ENCODE assay signal across 32 cellular contexts in genomic region chr13:20799726-20800416, GRCh38. TPM values are rescaled to one million over a fixed set of nuclear protein-coding genes. Genes with fewer than 3 reads are reported as not detected.
DNase-seq lines count a peak whose midpoint lies in the region; FAIRE-seq and TF ChIP-seq lines count a peak whose summit lies in the region.
"Had no signal": no experiment of that assay in that cellular context is flagged by ENCODE, and none has a peak within 500 bp of the region (broad histone marks: within the 10 kb centered on the region; RNA-seq: fewer than 3 reads in every experiment).

No MANE protein-coding gene starts in this region.

- no peaks in the 10 kb centered on the region for H3K9me3 ChIP-seq in breast epithelium
- H3K9me3 ChIP-seq: A549, adrenal gland, BLaER1, Peyer's patch, spleen, transverse colon had no signal

- CTCF ChIA-PET in MCF 10A (lab: Yijun Ruan, JAX) (interaction anchor here (1.0 kb wide), 1 partner anchor 228 kb away, joined by 3 read pairs; no protein-coding TSS in a partner anchor), RWPE1 (lab: Yijun Ruan, JAX) (no interaction called here)

- no peaks in the 10 kb centered on the region for H3K36me3 ChIP-seq in breast epithelium

- H3K4me1 Mint-ChIP-seq in MCF 10A (ENCODE audit: insufficient read depth, unreplicated experiment) (peaks cover 22% of the 10 kb centered on the region), nephron progenitor cell (no peaks in the 10 kb centered on the region)
- H3K4me1 Mint-ChIP-seq: GM23338 had no signal

- no peak overlapping the region for H3K4me3 Mint-ChIP-seq in MCF 10A (ENCODE audit: unreplicated experiment)
- no peak overlapping the region for H3K4me3 Mint-ChIP-seq in nephron progenitor cell
- H3K4me3 Mint-ChIP-seq: GM23338 had no signal

- H3K27ac ChIP-seq in breast epithelium (no peak overlapping the region), RWPE1 (no peak overlapping the region)
- H3K27ac ChIP-seq: A549, adrenal gland, BLaER1, HL-60, Peyer's patch, SK-N-MC, spleen, transverse colon, WERI-Rb-1 had no signal

- H3K9me3 Mint-ChIP-seq in MCF 10A (ENCODE audit: unreplicated experiment): no peaks in the 10 kb centered on the region
- H3K9me3 Mint-ChIP-seq in nephron progenitor cell: no peaks in the 10 kb centered on the region
- H3K9me3 Mint-ChIP-seq: GM23338 had no signal

- H3K36me3 Mint-ChIP-seq in MCF 10A (ENCODE audit: insufficient read depth, unreplicated experiment): peaks cover 55% of the 10 kb centered on the region
- peaks cover 38% of the 10 kb centered on the region for H3K36me3 Mint-ChIP-seq in nephron progenitor cell (ENCODE audit: low read depth)

- no TSS peak for BruUV-seq in MCF 10A (replicated peaks; lab: Mats Ljungman, UMichigan)

- DNase-seq in MCF 10A (ENCODE audit: unreplicated experiment): peak; percentile 41
- no peak for DNase-seq in breast epithelium (ENCODE audit: low spot score in 2 of 2)
- peak; percentile 17 for DNase-seq in RWPE1 (ENCODE audit: low spot score)
- peak; percentile 14 for DNase-seq in fibroblast of gingiva (ENCODE audit: low read depth)
- DNase-seq in stromal cell of bone marrow (ENCODE audit: low read depth): peak; percentile 14
- DNase-seq in NOMO-1 (lab: John Stamatoyannopoulos, UW; ENCODE audit: unreplicated experiment in 2 of 2): no peak
- no peak for DNase-seq in HTR-8/SVneo (ENCODE audit: insufficient read length, low spot score)
- DNase-seq in nephron progenitor cell: no peak
- DNase-seq: activated effector memory CD4-positive, alpha-beta T cell treated with anti-CD3 and anti-CD28 coated beads, Interleukin-2, amount 50 U/mL, for 16 hours; adrenal gland; COR-L47; DND-41; glutamatergic neuron; mesenchymal stem cell; NCI-H1417; NCI-H2107; NK-92 treated with Interleukin-12 subunit alpha and Interleukin-12 subunit beta, amount 100 ng/mL, for 24 hours; occipital lobe; Peyer's patch; retina; spleen; stimulated activated CD4-positive, alpha-beta T cell treated with anti-CD3 and anti-CD28 coated beads, Interleukin-4, amount 100 ng/mL, for 24 hours; stimulated activated naive CD8-positive, alpha-beta T cell treated with anti-CD3 and anti-CD28 coated beads, Interleukin-15, Interleukin-2, amounts not matched to agents 100 U/mL and 50 U/mL, for 24 hours; T-helper 2 cell; transverse colon; WERI-Rb-1 had no signal

- FAIRE-seq in HTR-8/SVneo (lab: Jason Lieb, UNC): no peak
- FAIRE-seq: A549, GM19239 had no signal

- TF ChIP-seq CTCF in MCF 10A (IDR thresholded peaks at IDR 0.05; ENCODE audit: unreplicated experiment): no peak
- no peak for TF ChIP-seq CTCF in breast epithelium (IDR thresholded peaks at IDR 0.05)
- TF ChIP-seq CTCF in RWPE1 (conservative IDR thresholded peaks at IDR 0.05; ENCODE audit: low read depth): no peak
- no peak for TF ChIP-seq CTCF in nephron progenitor cell (IDR thresholded peaks at IDR 0.05)

- no peak overlapping the region for H3K27ac Mint-ChIP-seq in MCF 10A (ENCODE audit: low read depth, unreplicated experiment)
- no peak overlapping the region for H3K27ac Mint-ChIP-seq in nephron progenitor cell
- H3K27ac Mint-ChIP-seq: GM23338 had no signal

- H3K27me3 Mint-ChIP-seq in MCF 10A (ENCODE audit: insufficient read depth, unreplicated experiment) (no peaks in the 10 kb centered on the region), nephron progenitor cell (ENCODE audit: low read depth, poor library complexity) (peaks cover 1% of the 10 kb centered on the region)

- intact Hi-C loops in MCF 10A (cut with micrococcal nuclease) (no loop called here), breast epithelium (cut with DNase I; ENCODE audit: low total_unique reads) (no loop called here)

- no peak for TF ChIP-seq POLR2A in breast epithelium (IDR thresholded peaks at IDR 0.05)

- POLR2A ChIA-PET in MCF 10A (lab: Yijun Ruan, JAX) (interaction anchor here (0.6 to 1.9 kb wide), 4 partner anchors 14 to 802 kb away, joined by 3 to 5 read pairs (median 3); partner anchors contain the start of gene EEF1AKMT1), RWPE1 (lab: Yijun Ruan, JAX; ENCODE audit: low non-redundant PET) (no interaction called here)

- no peaks in the 10 kb centered on the region for H3K27me3 ChIP-seq in breast epithelium
- H3K27me3 ChIP-seq: adrenal gland, BLaER1, Peyer's patch, spleen, transverse colon had no signal

- no peak overlapping the region for H3K4me3 ChIP-seq in breast epithelium
- H3K4me3 ChIP-seq: A549, adrenal gland, BLaER1, GM23338, Peyer's patch, SK-N-MC, spleen, transverse colon had no signal

- H3K4me1 ChIP-seq in breast epithelium: no peaks in the 10 kb centered on the region
- H3K4me1 ChIP-seq: A549, adrenal gland, Peyer's patch had no signal

RNA-seq across cellular contexts. Expression of gene EEF1AKMT1, which starts 26.1 kb away (rescaled TPM):
- total RNA-seq in MCF 10A (2022) (11.3 and 16.5 TPM in 2 replicates), breast epithelium (10 to 100 TPM in 2 of 3 donors, 1 to 10 TPM in 1; 9.0 to 16.1 (median 13.5) TPM)

Comparison
In these comparisons a context has a peak if more than half of its experiments do, and no peak if none do; other contexts are left out.
1. DNase-seq: peak in MCF 10A (single experiment), RWPE1 (single experiment), fibroblast of gingiva (single experiment) and stromal cell of bone marrow (single experiment); none in breast epithelium (0 of 2), NOMO-1 (0 of 2), HTR-8/SVneo (single experiment) and nephron progenitor cell (single experiment).